8 cellular contexts compared by ENCODE assay signal in the genomic region with DNA sequence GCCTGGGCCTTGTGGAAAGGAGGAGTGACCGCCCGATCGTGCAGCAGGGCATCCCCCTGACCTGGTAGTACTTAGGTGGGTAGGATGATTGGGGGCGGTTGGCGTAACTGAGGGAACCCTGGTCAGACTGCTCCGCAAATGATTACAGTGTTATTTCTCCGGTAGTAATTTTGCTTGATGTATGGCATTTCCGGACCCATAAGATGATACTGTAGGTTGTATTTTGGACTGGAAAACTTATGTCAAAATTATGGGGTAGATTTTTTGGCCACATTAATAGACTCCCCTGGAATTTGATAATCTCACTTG. TPM values are rescaled to one million over a fixed set of nuclear protein-coding genes. Genes with fewer than 3 reads are reported as not detected.
DNase-seq lines count a peak whose midpoint lies in the region; ATAC-seq and TF ChIP-seq lines count a peak whose summit lies in the region.

No MANE protein-coding gene starts in this region.

- ATAC-seq in HG03139 (IDR thresholded peaks at IDR 0.05; ENCODE audit: unreplicated experiment) = no peak
- no peak for ATAC-seq in GM19351 (IDR thresholded peaks at IDR 0.05; ENCODE audit: unreplicated experiment)
- ATAC-seq in HG02870 (IDR thresholded peaks at IDR 0.05; ENCODE audit: unreplicated experiment) = no peak

- in situ Hi-C loops in brain microvascular endothelial cell (cut with HindIII; ENCODE audit: low pct_ligation_motif_present, low sequenced_read_pairs) = no loop called here

- H3K27me3 ChIP-seq in brain microvascular endothelial cell (replicated peaks) = no peaks in the 10 kb centered on the region
- no peaks in the 10 kb centered on the region for H3K27me3 ChIP-seq in mononuclear cell (ENCODE audit: insufficient read depth, low read length)

- peaks cover 11% of the 10 kb centered on the region for H3K36me3 Mint-ChIP-seq in HFFc6 (ENCODE audit: low read depth)

- DNase-seq in HFFc6 (no peak), brain microvascular endothelial cell (peak; percentile 7), DMS114 treated with DMSO at 0.1 percent for 48 hours (lab: John Stamatoyannopoulos, UW; ENCODE audit: unreplicated experiment) (no peak)

- H3K9me3 ChIP-seq in mononuclear cell (ENCODE audit: low read depth, low read length) = no peaks in the 10 kb centered on the region

- TF ChIP-seq CTCF in 22Rv1 (IDR thresholded peaks at IDR 0.05) (no peak), HFFc6 (IDR thresholded peaks at IDR 0.05) (no peak), brain microvascular endothelial cell (IDR thresholded peaks at IDR 0.05; ENCODE audit: low read depth, low read length, missing control alignments) (no peak)

- H3K9me3 Mint-ChIP-seq in HFFc6 = no peaks in the 10 kb centered on the region

- H3K4me3 Mint-ChIP-seq in HFFc6 = peak overlapping the region; percentile 96

- H3K4me1 Mint-ChIP-seq in HFFc6 (ENCODE audit: low read depth) = peaks cover 7% of the 10 kb centered on the region

- H3K27ac Mint-ChIP-seq in HFFc6 = peak overlapping the region; percentile 82

- peak overlapping the region; percentile 78 for H3K27ac ChIP-seq in 22Rv1
- peak overlapping the region; percentile 81 for H3K27ac ChIP-seq in brain microvascular endothelial cell

- peaks cover 49% of the 10 kb centered on the region for H3K4me1 ChIP-seq in mononuclear cell (ENCODE audit: insufficient read depth, low read length)

- H3K4me3 ChIP-seq in brain microvascular endothelial cell (ENCODE audit: low read depth, low read length) = peak overlapping the region; percentile 69
- peak overlapping the region; percentile 98 for H3K4me3 ChIP-seq in mononuclear cell (ENCODE audit: low read length)

- H3K36me3 ChIP-seq in brain microvascular endothelial cell (replicated peaks) = no peaks in the 10 kb centered on the region

- H3K27me3 Mint-ChIP-seq in HFFc6 (ENCODE audit: insufficient read depth) = peaks cover 2% of the 10 kb centered on the region; the same call in 1 of the 2 replicates

RNA-seq across cellular contexts. Expression of gene MTMR3, which starts 0.8 kb away (rescaled TPM):
- total RNA-seq in HFFc6 (2021; fragmentation: NEBNext Ultra II Directional; extraction: Animal tissue kit (Norgen Biotek cat#: 25700)) = 10 to 100 TPM; 19.0 to 27.0 (median 21.7) TPM
- 79.0 TPM for total RNA-seq in mononuclear cell

RNA-seq across cellular contexts. Expression of gene ASCC2, which starts 45.7 kb away (rescaled TPM):
- 10 to 100 TPM; 60.1 to 73.6 (median 66.4) TPM for total RNA-seq in HFFc6 (2021; fragmentation: NEBNext Ultra II Directional; extraction: Animal tissue kit (Norgen Biotek cat#: 25700))
- total RNA-seq in mononuclear cell = 33.2 TPM
